Comparison of ENCODE assay signal across 23 cellular contexts in genomic region chr1:186044079-186044685, GRCh38.
"Had no signal": no experiment of that assay in that cellular context is flagged by ENCODE, and none has a peak within 500 bp of the region (broad histone marks: within the 10 kb centered on the region; RNA-seq: fewer than 3 reads in every experiment).

No MANE protein-coding gene starts in this region.

- H3K4me3 ChIP-seq: lower lobe of right lung, pancreas, prostate gland, skin epidermis, stomach, tibial nerve, uterus had no signal

- H3K27me3 ChIP-seq: pancreas, stomach, tibial nerve, uterus had no signal

- ATAC-seq: left cardiac atrium; left lobe of liver; lower lobe of right lung; naive thymus-derived CD8-positive, alpha-beta T cell; pancreas; sciatic nerve; stimulated activated naive B cell treated with anti-CD40 and anti-IgM and Interleukin-4, amounts not matched to agents 10 μg/mL and 1 μg/mL and 100 μg/mL, for 72 hours; stimulated activated naive CD8-positive, alpha-beta T cell treated with anti-CD3 and anti-CD28 coated beads, Interleukin-15, Interleukin-2, amounts not matched to agents 100 U/mL and 50 U/mL, for 24 hours had no signal

- DNase-seq: kidney glomerular epithelial cell; left cardiac atrium; lower lobe of right lung; mammary epithelial cell; mesenchymal stem cell; naive thymus-derived CD8-positive, alpha-beta T cell; nucleus accumbens; pancreas; retina; right cardiac atrium; stimulated activated CD4-positive, alpha-beta T cell treated with anti-CD3 and anti-CD28 coated beads, Interleukin-12 subunit alpha, Interleukin-12 subunit beta, amount 100 ng/mL, for 4 hours; stimulated activated CD4-positive, alpha-beta T cell treated with anti-CD3 and anti-CD28 coated beads, Interleukin-15, amount 100 ng/mL, for 24 hours; stimulated activated CD4-positive, alpha-beta T cell treated with anti-CD3 and anti-CD28 coated beads, Interleukin-2, amount 100 ng/mL, for 24 hours; stimulated activated CD4-positive, alpha-beta T cell treated with anti-CD3 and anti-CD28 coated beads, Interleukin-4, amount 100 ng/mL, for 1 hour; stimulated activated naive B cell treated with anti-CD40 and anti-IgM and Interleukin-4, amounts not matched to agents 10 μg/mL and 1 μg/mL and 100 μg/mL, for 72 hours; stimulated activated naive CD8-positive, alpha-beta T cell treated with anti-CD3 and anti-CD28 coated beads, Interleukin-15, Interleukin-2, amounts not matched to agents 100 U/mL and 50 U/mL, for 24 hours; stomach; uterus had no signal

- H3K27ac ChIP-seq: lower lobe of right lung, pancreas, skin epidermis, stomach, tibial nerve, uterus had no signal

- H3K4me1 ChIP-seq: lower lobe of right lung, pancreas, prostate gland, stomach, uterus had no signal

- H3K36me3 ChIP-seq: lower lobe of right lung, pancreas, prostate gland, stomach, tibial nerve, uterus had no signal

- H3K9me3 ChIP-seq: lower lobe of right lung, pancreas, prostate gland, stomach, tibial nerve, uterus had no signal
